Comparison of ENCODE assay signal across 1 cellular context in genomic region chr1:78000546-78000945, GRCh38. TPM values are rescaled to one million over a fixed set of nuclear protein-coding genes. Genes with fewer than 3 reads are reported as not detected.
"Had no signal": no experiment of that assay in that cellular context is flagged by ENCODE, and none has a peak within 500 bp of the region (broad histone marks: within the 10 kb centered on the region; RNA-seq: fewer than 3 reads in every experiment).

No MANE protein-coding gene starts in this region.

RNA-seq across cellular contexts. Expression of gene GIPC2, which starts 45.2 kb away (rescaled TPM):
- polyA plus RNA-seq: cardiac muscle cell had no signal
